ENCODE assay signal across 19 cellular contexts in the genomic region with DNA sequence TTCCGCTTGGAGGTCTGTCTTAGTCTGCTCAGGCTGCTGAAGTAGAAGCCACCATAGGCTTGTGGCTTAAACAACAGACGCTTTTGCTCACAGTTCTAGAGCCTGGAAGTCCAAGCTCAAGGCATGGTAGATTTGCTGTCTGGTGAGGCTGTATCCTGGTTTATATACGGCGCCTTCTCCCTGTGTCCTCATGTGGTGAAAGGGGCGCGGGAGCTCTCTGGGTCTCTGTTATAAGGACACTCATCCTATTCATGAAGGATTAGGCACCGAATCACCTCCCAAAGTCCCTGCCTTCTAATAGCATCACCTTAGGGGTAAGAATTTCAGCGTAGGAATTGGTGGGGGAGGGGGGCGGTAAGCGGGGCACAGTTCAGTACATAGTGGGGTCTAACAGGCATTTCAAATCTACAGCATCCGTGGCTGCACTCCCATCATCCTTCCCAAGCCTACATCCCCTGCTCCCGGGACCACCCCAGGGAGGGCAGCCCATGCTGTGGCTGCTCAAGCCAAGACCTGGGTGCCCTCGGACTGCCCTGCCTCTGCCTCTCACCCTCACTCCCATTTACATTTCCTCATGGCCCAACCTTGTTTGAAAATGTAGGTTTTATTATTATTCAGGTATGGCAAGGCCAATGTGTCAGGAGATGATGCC. TPM values are rescaled to one million over a fixed set of nuclear protein-coding genes. Genes with fewer than 3 reads are reported as not detected.
DNase-seq lines count a peak whose midpoint lies in the region; ATAC-seq and TF ChIP-seq lines count a peak whose summit lies in the region.
"Had no signal": no experiment of that assay in that cellular context is flagged by ENCODE, and none has a peak within 500 bp of the region (broad histone marks: within the 10 kb centered on the region; RNA-seq: fewer than 3 reads in every experiment).

No MANE protein-coding gene starts in this region.

- intact Hi-C loops in activated CD4-positive, alpha-beta T cell treated with anti-CD3 and anti-CD28 coated beads for 36 hours (cut with DNase I, micrococcal nuclease), result loop anchor here (5.0 kb wide), 3 partner anchors 53 to 427 kb away; a partner anchor contains a TSS
- intact Hi-C loops in CD4-positive, alpha-beta memory T cell (cut with micrococcal nuclease), result loop anchor here (5.0 kb wide), 2 partner anchors 53 to 152 kb away; no protein-coding TSS in a partner anchor

- H3K4me3 Mint-ChIP-seq in activated CD4-positive, alpha-beta T cell treated with anti-CD3 and anti-CD28 coated beads for 36 hours, result no peak overlapping the region
- peak overlapping the region in 2 of 8 donors; percentile 32 to 47 for H3K4me3 Mint-ChIP-seq in CD4-positive, alpha-beta memory T cell
- no peak overlapping the region for H3K4me3 Mint-ChIP-seq in activated naive CD8-positive, alpha-beta T cell treated with anti-CD3 and anti-CD28 coated beads, Interleukin-2, amount 10 ng/mL, durations not matched to agents 7 days and 5 days
- H3K4me3 Mint-ChIP-seq in natural killer cell treated with Interleukin-12 subunit alpha and Interleukin-12 subunit beta and Interleukin-15 and Interleukin-18, amount 100 ng/mL, for 72 hours, result peak overlapping the region; percentile 59

- H3K9me3 ChIP-seq in CD4-positive, alpha-beta memory T cell (ENCODE audit: control insufficient read depth in 1 of 2, low read length in 2 of 2), result no peaks in the 10 kb centered on the region
- H3K9me3 ChIP-seq: left lung had no signal

- no peaks in the 10 kb centered on the region for H3K36me3 Mint-ChIP-seq in activated CD4-positive, alpha-beta T cell treated with anti-CD3 and anti-CD28 coated beads for 36 hours (ENCODE audit: low read depth)
- no peaks in the 10 kb centered on the region for H3K36me3 Mint-ChIP-seq in CD4-positive, alpha-beta memory T cell
- H3K36me3 Mint-ChIP-seq in activated naive CD8-positive, alpha-beta T cell treated with anti-CD3 and anti-CD28 coated beads, Interleukin-2, amount 10 ng/mL, durations not matched to agents 7 days and 5 days, result no peaks in the 10 kb centered on the region
- no peaks in the 10 kb centered on the region for H3K36me3 Mint-ChIP-seq in natural killer cell treated with Interleukin-12 subunit alpha and Interleukin-12 subunit beta and Interleukin-15 and Interleukin-18, amount 100 ng/mL, for 72 hours

- no peaks in the 10 kb centered on the region for H3K27me3 ChIP-seq in CD4-positive, alpha-beta memory T cell (ENCODE audit: insufficient read depth, low read length)
- peaks cover 12% of the 10 kb centered on the region for H3K27me3 ChIP-seq in brain microvascular endothelial cell (replicated peaks)
- H3K27me3 ChIP-seq: left lung had no signal

- peaks cover 26% of the 10 kb centered on the region for H3K4me1 ChIP-seq in CD4-positive, alpha-beta memory T cell (ENCODE audit: insufficient read depth, low read length)

- CTCF ChIA-PET in activated CD4-positive, alpha-beta T cell treated with anti-CD3 and anti-CD28 coated beads for 36 hours (lab: Charles Lee), result no interaction called here
- CTCF ChIA-PET in CD4-positive, alpha-beta memory T cell (lab: Charles Lee; ENCODE audit: partially characterized antibody), result no interaction called here

- ATAC-seq in activated CD4-positive, alpha-beta T cell treated with anti-CD3 and anti-CD28 coated beads for 36 hours, result no peak
- ATAC-seq in activated naive CD8-positive, alpha-beta T cell treated with anti-CD3 and anti-CD28 coated beads, Interleukin-2, amount 10 ng/mL, durations not matched to agents 7 days and 5 days (ENCODE audit: low read depth), result no peak
- ATAC-seq in natural killer cell treated with Interleukin-12 subunit alpha and Interleukin-12 subunit beta and Interleukin-15 and Interleukin-18, amount 100 ng/mL, for 72 hours, result no peak
- ATAC-seq in GM18870 (IDR thresholded peaks at IDR 0.05; ENCODE audit: unreplicated experiment), result no peak
- ATAC-seq: left lung, SK-N-SH treated with all-trans-retinoic acid at 6 μM for 48 hours had no signal

- peaks cover 22% of the 10 kb centered on the region for H3K4me1 Mint-ChIP-seq in activated CD4-positive, alpha-beta T cell treated with anti-CD3 and anti-CD28 coated beads for 36 hours
- H3K4me1 Mint-ChIP-seq in CD4-positive, alpha-beta memory T cell, result peaks cover 20 to 35% (median 28%) of the 10 kb centered on the region in 4 donors
- H3K4me1 Mint-ChIP-seq in activated naive CD8-positive, alpha-beta T cell treated with anti-CD3 and anti-CD28 coated beads, Interleukin-2, amount 10 ng/mL, durations not matched to agents 7 days and 5 days, result peaks cover 19% of the 10 kb centered on the region
- peaks cover 28 to 31% of the 10 kb centered on the region in 2 donors for H3K4me1 Mint-ChIP-seq in natural killer cell treated with Interleukin-12 subunit alpha and Interleukin-12 subunit beta and Interleukin-15 and Interleukin-18, amount 100 ng/mL, for 72 hours (ENCODE audit: low read depth in 2 of 2)

- H3K27me3 Mint-ChIP-seq in activated CD4-positive, alpha-beta T cell treated with anti-CD3 and anti-CD28 coated beads for 36 hours, result peaks cover 2% of the 10 kb centered on the region
- H3K27me3 Mint-ChIP-seq in CD4-positive, alpha-beta memory T cell, result no peaks in the 10 kb centered on the region
- H3K27me3 Mint-ChIP-seq in activated naive CD8-positive, alpha-beta T cell treated with anti-CD3 and anti-CD28 coated beads, Interleukin-2, amount 10 ng/mL, durations not matched to agents 7 days and 5 days, result peaks cover 11% of the 10 kb centered on the region
- H3K27me3 Mint-ChIP-seq in natural killer cell treated with Interleukin-12 subunit alpha and Interleukin-12 subunit beta and Interleukin-15 and Interleukin-18, amount 100 ng/mL, for 72 hours, result no peaks in the 10 kb centered on the region

- peak overlapping the region; percentile 63 for H3K27ac Mint-ChIP-seq in activated CD4-positive, alpha-beta T cell treated with anti-CD3 and anti-CD28 coated beads for 36 hours
- H3K27ac Mint-ChIP-seq in CD4-positive, alpha-beta memory T cell, result peak overlapping the region in 6 of 7 donors; percentile 57 to 93 (median 76)
- peak overlapping the region; percentile 37 for H3K27ac Mint-ChIP-seq in activated naive CD8-positive, alpha-beta T cell treated with anti-CD3 and anti-CD28 coated beads, Interleukin-2, amount 10 ng/mL, durations not matched to agents 7 days and 5 days
- H3K27ac Mint-ChIP-seq in natural killer cell treated with Interleukin-12 subunit alpha and Interleukin-12 subunit beta and Interleukin-15 and Interleukin-18, amount 100 ng/mL, for 72 hours, result peak overlapping the region in 1 of 2 donors; percentile 37

- DNase-seq in activated CD4-positive, alpha-beta T cell treated with anti-CD3 and anti-CD28 coated beads for 36 hours, result no peak
- DNase-seq in activated CD4-positive, alpha-beta T cell treated with anti-CD3 and anti-CD28 coated beads for 48 hours, result no peak
- no peak for DNase-seq in CD4-positive, alpha-beta memory T cell
- peak; percentile 8 for DNase-seq in activated naive CD8-positive, alpha-beta T cell treated with anti-CD3 and anti-CD28 coated beads, Interleukin-2, amount 10 ng/mL, durations not matched to agents 7 days and 5 days
- DNase-seq in natural killer cell treated with Interleukin-12 subunit alpha and Interleukin-12 subunit beta and Interleukin-15 and Interleukin-18, amount 100 ng/mL, for 72 hours (ENCODE audit: low spot score), result no peak
- DNase-seq in brain microvascular endothelial cell (no peak), NCI-H1092 (lab: John Stamatoyannopoulos, UW) (no peak)
- DNase-seq: 8988T; activated CD4-positive, alpha-beta T cell treated with anti-CD3 and anti-CD28 coated beads, Interleukin-2, amount 50 U/mL, for 4 hours; activated gamma-delta T cell; Karpas-422; NCI-H1417 treated with DMSO at 0.1 percent for 48 hours; NCI-H2171 treated with DMSO at 0.1 percent for 48 hours; stimulated activated naive CD4-positive, alpha-beta T cell treated with Interleukin-2 at 50 U/mL for 16 hours; trophoblast cell had no signal

- in situ Hi-C loops in brain microvascular endothelial cell (cut with HindIII; ENCODE audit: low pct_ligation_motif_present, low sequenced_read_pairs), result no loop called here

- no peak for TF ChIP-seq CTCF in brain microvascular endothelial cell (IDR thresholded peaks at IDR 0.05; ENCODE audit: low read depth, low read length, missing control alignments)

- no peak overlapping the region for H3K27ac ChIP-seq in CD4-positive, alpha-beta memory T cell (ENCODE audit: low read depth, low read length)
- no peak overlapping the region for H3K27ac ChIP-seq in brain microvascular endothelial cell
- H3K27ac ChIP-seq: C4-2B, left lung had no signal

- no peaks in the 10 kb centered on the region for H3K36me3 ChIP-seq in CD4-positive, alpha-beta memory T cell (ENCODE audit: insufficient read depth, low read length)
- no peaks in the 10 kb centered on the region for H3K36me3 ChIP-seq in brain microvascular endothelial cell (replicated peaks)
- H3K36me3 ChIP-seq: left lung had no signal

- H3K4me3 ChIP-seq in CD4-positive, alpha-beta memory T cell (ENCODE audit: low read length in 2 of 2), result no peak overlapping the region
- H3K4me3 ChIP-seq in brain microvascular endothelial cell (ENCODE audit: low read depth, low read length), result no peak overlapping the region
- H3K4me3 ChIP-seq: left lung had no signal

- no peaks in the 10 kb centered on the region for H3K9me3 Mint-ChIP-seq in activated CD4-positive, alpha-beta T cell treated with anti-CD3 and anti-CD28 coated beads for 36 hours (ENCODE audit: low read depth)
- peaks cover 0 to 6% (median 0%) of the 10 kb centered on the region in 8 donors for H3K9me3 Mint-ChIP-seq in CD4-positive, alpha-beta memory T cell
- H3K9me3 Mint-ChIP-seq in activated naive CD8-positive, alpha-beta T cell treated with anti-CD3 and anti-CD28 coated beads, Interleukin-2, amount 10 ng/mL, durations not matched to agents 7 days and 5 days, result peaks cover 5% of the 10 kb centered on the region
- no peaks in the 10 kb centered on the region for H3K9me3 Mint-ChIP-seq in natural killer cell treated with Interleukin-12 subunit alpha and Interleukin-12 subunit beta and Interleukin-15 and Interleukin-18, amount 100 ng/mL, for 72 hours

- POLR2A ChIA-PET in activated CD4-positive, alpha-beta T cell treated with anti-CD3 and anti-CD28 coated beads for 36 hours (lab: Charles Lee), result no interaction called here
- POLR2A ChIA-PET in CD4-positive, alpha-beta memory T cell (lab: Charles Lee; ENCODE audit: partially characterized antibody), result no interaction called here
- POLR2A ChIA-PET in activated naive CD8-positive, alpha-beta T cell treated with anti-CD3 and anti-CD28 coated beads, Interleukin-2, amount 10 ng/mL, durations not matched to agents 7 days and 5 days (lab: Charles Lee), result no interaction called here

RNA-seq across cellular contexts. Expression of a gene that starts 15.1 kb away (rescaled TPM):
- total RNA-seq in activated CD4-positive, alpha-beta T cell treated with anti-CD3 and anti-CD28 coated beads for 36 hours, result 10 to 100 TPM; 42.5 to 54.5 TPM
- total RNA-seq in CD4-positive, alpha-beta memory T cell, result 10 to 100 TPM; 62.8 to 63.6 TPM
- polyA plus RNA-seq in CD4-positive, alpha-beta memory T cell, result 10 to 100 TPM in 1 of 2 donors, 1 to 10 TPM in 1; 9.0 to 32.2 TPM
- total RNA-seq in activated naive CD8-positive, alpha-beta T cell treated with anti-CD3 and anti-CD28 coated beads, Interleukin-2, amount 10 ng/mL, durations not matched to agents 7 days and 5 days, result 10 to 100 TPM; 70.8 to 72.2 TPM
- 100 to 1,000 TPM in 1 of 2 donors, 10 to 100 TPM in 1; 90.0 to 179 TPM for total RNA-seq in natural killer cell treated with Interleukin-12 subunit alpha and Interleukin-12 subunit beta and Interleukin-15 and Interleukin-18, amount 100 ng/mL, for 72 hours
